ENCODE assay signal across 15 cellular contexts in the genomic region with DNA sequence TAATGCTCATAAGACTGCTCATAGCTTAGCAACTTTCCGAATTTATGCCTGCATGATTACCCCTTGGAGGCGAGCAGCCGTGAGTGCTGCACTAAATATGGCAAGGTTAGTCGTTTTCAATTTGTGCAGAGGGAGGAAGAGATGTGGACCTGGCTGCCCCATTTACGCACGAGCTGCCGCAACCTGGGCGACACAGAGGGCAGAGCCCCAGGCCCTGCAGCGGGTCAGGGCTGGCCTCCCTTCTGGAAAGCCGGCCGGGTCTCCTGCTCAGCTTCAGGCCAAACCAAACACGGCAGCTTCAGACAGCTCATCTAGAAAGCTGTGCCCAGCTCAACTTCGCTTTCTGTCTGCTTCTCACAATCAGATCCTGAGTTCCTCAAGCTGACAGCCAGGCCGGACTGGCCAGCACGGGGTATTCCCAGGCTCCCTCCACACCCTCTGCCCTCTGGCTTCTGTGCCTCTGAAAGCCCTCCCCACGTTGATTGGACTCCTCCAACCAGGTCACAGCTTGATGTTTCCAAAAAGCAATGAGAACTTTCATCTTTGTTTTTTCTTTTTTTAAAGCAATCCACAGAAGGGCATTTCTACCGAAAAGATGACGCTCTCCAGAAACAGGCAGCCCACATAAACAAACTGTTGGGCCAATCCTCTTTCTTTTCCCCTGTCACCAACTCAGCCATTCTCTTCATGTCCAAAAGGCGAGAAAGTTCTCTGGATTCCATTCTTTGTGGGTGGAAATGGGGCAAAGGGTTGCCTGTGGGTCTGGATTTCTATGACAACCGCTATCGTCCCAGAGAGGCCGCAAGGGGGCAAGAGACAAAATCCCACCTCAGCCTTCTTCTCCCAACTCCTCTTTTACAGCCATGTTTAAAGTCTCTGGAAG.
DNase-seq lines count a peak whose midpoint lies in the region; ATAC-seq and TF ChIP-seq lines count a peak whose summit lies in the region.
"Had no signal": no experiment of that assay in that cellular context is flagged by ENCODE, and none has a peak within 500 bp of the region (broad histone marks: within the 10 kb centered on the region; RNA-seq: fewer than 3 reads in every experiment).

No MANE protein-coding gene starts in this region.

- H3K27me3 ChIP-seq in hepatocyte (no peaks in the 10 kb centered on the region), PC-3 (ENCODE audit: low read length) (no peaks in the 10 kb centered on the region)

- H3K27ac ChIP-seq in hepatocyte (peak overlapping the region; percentile 77), PC-3 (ENCODE audit: low read length) (no peak overlapping the region)

- H3K9ac ChIP-seq in PC-3 (ENCODE audit: low read length) = no peak overlapping the region

- H3K9me2 ChIP-seq in hepatocyte (replicated peaks; ENCODE audit: insufficient read depth) (no peaks in the 10 kb centered on the region), PC-3 (replicated peaks; ENCODE audit: low read length) (no peaks in the 10 kb centered on the region)

- H3K36me3 ChIP-seq in hepatocyte (replicated peaks; ENCODE audit: insufficient read depth, low read depth) = no peaks in the 10 kb centered on the region
- no peaks in the 10 kb centered on the region for H3K36me3 ChIP-seq in PC-3 (ENCODE audit: low read depth, low read length)

- POLR2A ChIA-PET in PC-3 (lab: Charles Lee; ENCODE audit: unreplicated experiment) = no interaction called here

- H2AFZ ChIP-seq in hepatocyte (no peak overlapping the region), PC-3 (ENCODE audit: low read length) (no peak overlapping the region)

- H3K4me3 ChIP-seq in AG09309 (ENCODE audit: control insufficient read depth, low read depth, low read length) (no peak overlapping the region), hepatocyte (no peak overlapping the region), PC-3 (ENCODE audit: low read length) (no peak overlapping the region)

- H3K4me3 Mint-ChIP-seq in chondrocyte (ENCODE audit: unreplicated experiment) (peak overlapping the region; percentile 55), T-helper 17 cell (no peak overlapping the region)
- H3K4me3 Mint-ChIP-seq: activated CD4-positive, alpha-beta memory T cell treated with anti-CD3 and anti-CD28 coated beads for 36 hours; IgD-negative memory B cell had no signal

- TF ChIP-seq CTCF in AG09309 (IDR thresholded peaks at IDR 0.05; ENCODE audit: control insufficient read depth, insufficient read depth, low read depth, low read length, missing control alignments) = peak; percentile 0
- peak; percentile 15 for TF ChIP-seq CTCF in chondrocyte (IDR thresholded peaks at IDR 0.05)
- no peak for TF ChIP-seq CTCF in hepatocyte (IDR thresholded peaks at IDR 0.05; ENCODE audit: poor library complexity)
- no peak for TF ChIP-seq CTCF in PC-3 (conservative IDR thresholded peaks at IDR 0.05; ENCODE audit: low read depth, low read length)

- no peaks in the 10 kb centered on the region for H3F3A ChIP-seq in PC-3 (ENCODE audit: low read length, unreplicated experiment)

- H3K4me1 Mint-ChIP-seq in chondrocyte (ENCODE audit: low read depth) (peaks cover 68% of the 10 kb centered on the region), T-helper 17 cell (no peaks in the 10 kb centered on the region)

- H3K79me2 ChIP-seq in hepatocyte (peaks cover 37% of the 10 kb centered on the region), PC-3 (ENCODE audit: low read length) (no peaks in the 10 kb centered on the region)

- H3K27ac Mint-ChIP-seq in chondrocyte (ENCODE audit: unreplicated experiment) = peak overlapping the region; percentile 98
- no peak overlapping the region for H3K27ac Mint-ChIP-seq in T-helper 17 cell
- H3K27ac Mint-ChIP-seq: activated CD4-positive, alpha-beta memory T cell treated with anti-CD3 and anti-CD28 coated beads for 36 hours; IgD-negative memory B cell had no signal

- H3K9me3 ChIP-seq in hepatocyte (ENCODE audit: low read depth) (no peaks in the 10 kb centered on the region), PC-3 (ENCODE audit: low read length) (no peaks in the 10 kb centered on the region), T-helper 17 cell (ENCODE audit: control insufficient read depth, low read length, poor library complexity, severe bottlenecking) (no peaks in the 10 kb centered on the region)

- BruUV-seq in PC-3 (replicated peaks; lab: Mats Ljungman, UMichigan) = no TSS peak

- CTCF ChIA-PET in PC-3 (lab: Charles Lee) = interaction anchor here (0.6 kb wide), 1 partner anchor 656 kb away, joined by 3 read pairs; no protein-coding TSS in a partner anchor

- H3K36me3 Mint-ChIP-seq in chondrocyte (ENCODE audit: low read depth) (peaks cover 12% of the 10 kb centered on the region), T-helper 17 cell (ENCODE audit: low read depth) (no peaks in the 10 kb centered on the region)
- H3K36me3 Mint-ChIP-seq: activated CD4-positive, alpha-beta memory T cell treated with anti-CD3 and anti-CD28 coated beads for 36 hours; IgD-negative memory B cell had no signal

- intact Hi-C loops in sciatic nerve (cut with DNase I) = no loop called here
- intact Hi-C loops in PC-3 (cut with micrococcal nuclease) = no loop called here

- WGBS in hepatocyte (ENCODE audit: low lambda C conversion rate, missing lambda C conversion rate) = 66% methylated on average over 22 of the region's 22 CpGs

- no peak for DNase-seq in AG09309 (ENCODE audit: low read depth)
- DNase-seq in chondrocyte (ENCODE audit: low spot score) = no peak
- DNase-seq in hepatocyte (ENCODE audit: low spot score) = no peak
- DNase-seq in sciatic nerve (ENCODE audit: low spot score) = peak; percentile 56
- no peak for DNase-seq in CD1c-positive myeloid dendritic cell (ENCODE audit: extremely low spot score)
- no peak for DNase-seq in NCI-H2196 (lab: John Stamatoyannopoulos, UW; ENCODE audit: unreplicated experiment)
- no peak for DNase-seq in PC-3
- no peak for DNase-seq in T-helper 17 cell
- DNase-seq: activated CD4-positive, alpha-beta memory T cell treated with anti-CD3 and anti-CD28 coated beads for 36 hours; activated naive CD4-positive, alpha-beta T cell treated with Interleukin-2 at 50 U/mL for 16 hours; EL; NCI-H146; stimulated activated CD4-positive, alpha-beta T cell treated with anti-CD3 and anti-CD28 coated beads, Interleukin-2, amount 100 ng/mL, for 48 hours; T-helper 2 cell had no signal

- peak overlapping the region; percentile 21 for H3K4me2 ChIP-seq in hepatocyte
- H3K4me2 ChIP-seq in PC-3 (ENCODE audit: low read length) = no peak overlapping the region

- H4K20me1 ChIP-seq in hepatocyte (ENCODE audit: insufficient read depth, poor library complexity, severe bottlenecking) = no peaks in the 10 kb centered on the region
- H4K20me1 ChIP-seq in PC-3 (ENCODE audit: low read length) = no peaks in the 10 kb centered on the region

- H3K4me1 ChIP-seq in hepatocyte (ENCODE audit: insufficient read depth) (peaks cover 16% of the 10 kb centered on the region), PC-3 (ENCODE audit: insufficient read depth, low read length) (no peaks in the 10 kb centered on the region)

- H3K27me3 Mint-ChIP-seq in chondrocyte (ENCODE audit: low read depth) (no peaks in the 10 kb centered on the region), T-helper 17 cell (peaks cover 33% of the 10 kb centered on the region)
- H3K27me3 Mint-ChIP-seq: activated CD4-positive, alpha-beta memory T cell treated with anti-CD3 and anti-CD28 coated beads for 36 hours; IgD-negative memory B cell had no signal

- no peaks in the 10 kb centered on the region for H3K9me3 Mint-ChIP-seq in chondrocyte (ENCODE audit: low read depth)
- H3K9me3 Mint-ChIP-seq: activated CD4-positive, alpha-beta memory T cell treated with anti-CD3 and anti-CD28 coated beads for 36 hours; IgD-negative memory B cell had no signal

- ATAC-seq in sciatic nerve = peak; percentile 77
- ATAC-seq in PC-3 = no peak
- no peak for ATAC-seq in T-helper 17 cell

Comparison
In these comparisons a context has a peak if more than half of its experiments do, and no peak if none do; other contexts are left out.
1. CTCF ChIP-seq: peak in AG09309 (single experiment) and chondrocyte (single experiment); none in hepatocyte (single experiment) and PC-3 (single experiment).